Comparison of ENCODE assay signal across 25 cellular contexts in genomic region chr10:28391283-28391682, GRCh38.
"Had no signal": no experiment of that assay in that cellular context is flagged by ENCODE, and none has a peak within 500 bp of the region (broad histone marks: within the 10 kb centered on the region; RNA-seq: fewer than 3 reads in every experiment).

No MANE protein-coding gene starts in this region.

- DNase-seq: naive thymus-derived CD8-positive, alpha-beta T cell; nephron progenitor cell; nucleus accumbens; pancreas; psoas muscle; right cardiac atrium; sigmoid colon; small intestine; stimulated activated CD4-positive, alpha-beta T cell treated with anti-CD3 and anti-CD28 coated beads, Interleukin-15, amount 100 ng/mL, for 24 hours; stimulated activated CD4-positive, alpha-beta T cell treated with anti-CD3 and anti-CD28 coated beads, Interleukin-2, amount 100 ng/mL, for 24 hours; stimulated activated CD4-positive, alpha-beta T cell treated with anti-CD3 and anti-CD28 coated beads, Interleukin-2, amount 100 ng/mL, for 48 hours; stimulated activated CD4-positive, alpha-beta T cell treated with anti-CD3 and anti-CD28 coated beads, Interleukin-4, amount 100 ng/mL, for 24 hours; stimulated activated naive B cell treated with anti-CD40 and anti-IgM and Interleukin-4, amounts not matched to agents 10 μg/mL and 1 μg/mL and 100 μg/mL, for 72 hours; stimulated activated naive CD4-positive, alpha-beta T cell treated with Interleukin-2 at 50 U/mL for 16 hours; stomach; thyroid gland; trophoblast cell; upper lobe of left lung; uterus had no signal

- H3K27ac ChIP-seq: neutrophil, pancreas, psoas muscle, right lobe of liver, sigmoid colon, stomach, thoracic aorta, thyroid gland, tibial nerve, upper lobe of left lung, uterus had no signal

- H3K36me3 ChIP-seq: neutrophil, pancreas, right lobe of liver, sigmoid colon, stomach, thoracic aorta, thyroid gland, tibial nerve, upper lobe of left lung, uterus had no signal

- H3K4me1 ChIP-seq: pancreas, thyroid gland, uterus had no signal

- H3K9me3 ChIP-seq: neutrophil, pancreas, psoas muscle, right lobe of liver, sigmoid colon, stomach, thoracic aorta, thyroid gland, tibial nerve, upper lobe of left lung, uterus had no signal

- H3K27me3 ChIP-seq: neutrophil, pancreas, right lobe of liver, sigmoid colon, stomach, thyroid gland, tibial nerve, upper lobe of left lung, uterus had no signal

- H3K4me3 ChIP-seq: pancreas, psoas muscle, right lobe of liver, sigmoid colon, stomach, thoracic aorta, thyroid gland, tibial nerve, upper lobe of left lung, uterus had no signal

- ATAC-seq: naive thymus-derived CD8-positive, alpha-beta T cell; natural killer cell treated with Interleukin-12 subunit alpha and Interleukin-12 subunit beta and Interleukin-15 and Interleukin-18, amount 100 ng/mL, for 72 hours; pancreas; psoas muscle; right cardiac atrium; right lobe of liver; stimulated activated effector memory CD8-positive, alpha-beta T cell treated with anti-CD3 and anti-CD28 coated beads, Interleukin-12 subunit alpha, Interleukin-12 subunit beta, amount 100 ng/mL, for 72 hours; stimulated activated naive B cell treated with anti-CD40 and anti-IgM and Interleukin-4, amounts not matched to agents 10 μg/mL and 1 μg/mL and 100 μg/mL, for 72 hours had no signal
